In the genomic region with DNA sequence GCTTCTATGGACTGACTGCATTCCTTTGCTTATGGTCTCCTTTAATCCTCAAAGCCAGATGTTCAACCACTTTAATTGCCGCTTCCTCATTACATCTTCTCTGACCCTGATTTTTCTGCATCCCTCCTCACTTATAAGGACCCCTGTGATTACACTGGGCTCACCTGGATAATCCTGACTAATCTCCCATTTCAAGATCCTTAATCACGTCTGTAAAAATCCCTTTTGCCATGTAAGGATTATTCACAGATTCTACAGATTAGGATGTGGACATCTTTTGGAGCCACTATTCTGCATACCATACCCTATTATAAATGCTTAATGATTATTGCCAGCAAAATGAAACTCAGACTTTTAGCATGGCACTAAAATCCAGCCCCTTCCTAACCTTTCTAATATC, we compare ENCODE assay signal across 6 cellular contexts. TPM values are rescaled to one million over a fixed set of nuclear protein-coding genes. Genes with fewer than 3 reads are reported as not detected.
"Had no signal": no experiment of that assay in that cellular context is flagged by ENCODE, and none has a peak within 500 bp of the region (broad histone marks: within the 10 kb centered on the region; RNA-seq: fewer than 3 reads in every experiment).

No MANE protein-coding gene starts in this region.

- H3K4me2 ChIP-seq: GM23338 had no signal

- H2AFZ ChIP-seq: GM23338 had no signal

- H3K27ac ChIP-seq: HL-60 had no signal

- H3K4me3 ChIP-seq: GM23338 had no signal

- DNase-seq: H9, HCEC 1CT had no signal

- ATAC-seq: GM23338, HepG2 had no signal

RNA-seq across cellular contexts. Expression of a gene that starts 39.3 kb away (rescaled TPM):
- polyA plus RNA-seq: IgD-negative memory B cell had no signal
